1 cellular context compared by ENCODE assay signal in genomic region chr1:206696812-206697585, GRCh38.
TF ChIP-seq lines count a peak whose summit lies in the region.

No MANE protein-coding gene starts in this region.

TF ChIP-seq in endothelial cell of umbilical vein, 7 proteins besides CTCF, POLR2A, EP300 and RAD21:
- no peak for TF ChIP-seq JUN (IDR thresholded peaks at IDR 0.05; ENCODE audit: borderline replicate concordance, insufficient read depth, insufficient read length, low read depth)
- no peak for TF ChIP-seq EZH2 (IDR thresholded peaks at IDR 0.05; ENCODE audit: borderline replicate concordance, low read depth, low read length, severe bottlenecking)
- TF ChIP-seq GATA2 (IDR thresholded peaks at IDR 0.05; ENCODE audit: insufficient read depth, insufficient read length, low read depth, low read length): no peak
- no peak for TF ChIP-seq FOS (IDR thresholded peaks at IDR 0.05; ENCODE audit: borderline replicate concordance, insufficient read depth, low read length)
- no peak for TF ChIP-seq POLR2AphosphoS5 (IDR thresholded peaks at IDR 0.05; ENCODE audit: insufficient read depth, low read depth, low read length)
- no peak for TF ChIP-seq MYC (IDR thresholded peaks at IDR 0.05; ENCODE audit: low read depth, low read length)
